In genomic region chr17:56786989-56787482, GRCh38 we compare ENCODE assay signal across 8 cellular contexts.
DNase-seq lines count a peak whose midpoint lies in the region; ATAC-seq and TF ChIP-seq lines count a peak whose summit lies in the region.

No MANE protein-coding gene starts in this region.

- no peaks in the 10 kb centered on the region for H3K36me3 ChIP-seq in SU-DHL-6 (ENCODE audit: low read length)

- H4K20me1 ChIP-seq in SU-DHL-6 (ENCODE audit: low read depth, low read length) = no peaks in the 10 kb centered on the region

- ATAC-seq in GM19035 (IDR thresholded peaks at IDR 0.05; ENCODE audit: unreplicated experiment) = peak; percentile 84
- ATAC-seq in HG03342 (IDR thresholded peaks at IDR 0.05; ENCODE audit: unreplicated experiment) = peak; percentile 75

- H3K9me3 ChIP-seq in SU-DHL-6 (ENCODE audit: insufficient read depth, low read length) = no peaks in the 10 kb centered on the region

- peak overlapping the region; percentile 30; the same call in 1 of the 2 replicates for H3K27ac ChIP-seq in 22Rv1
- H3K27ac ChIP-seq in SU-DHL-6 (ENCODE audit: low read depth, low read length) = no peak overlapping the region

- TF ChIP-seq CTCF in 22Rv1 (IDR thresholded peaks at IDR 0.05) (no peak), SU-DHL-6 (IDR thresholded peaks at IDR 0.05; ENCODE audit: insufficient read depth, low read length, poor library complexity, severe bottlenecking) (no peak)

- H2AFZ ChIP-seq in SU-DHL-6 (ENCODE audit: low read depth, low read length, severe bottlenecking) = peak overlapping the region; percentile 14

- no peaks in the 10 kb centered on the region for H3K27me3 ChIP-seq in SU-DHL-6 (ENCODE audit: low read length)

- no peaks in the 10 kb centered on the region for H3K79me2 ChIP-seq in SU-DHL-6 (ENCODE audit: insufficient read depth, low read length)

- H3K9ac ChIP-seq in SU-DHL-6 (ENCODE audit: low read length) = no peak overlapping the region

- DNase-seq in astrocyte of the hippocampus (ENCODE audit: low read depth, low spot score) (peak; percentile 92), non-pigmented ciliary epithelial cell (ENCODE audit: low read depth) (peak; percentile 74), NCI-H446 treated with DMSO at 0.1 percent for 48 hours (lab: John Stamatoyannopoulos, UW) (no peak), DMS114 treated with DMSO at 0.1 percent for 48 hours (lab: John Stamatoyannopoulos, UW; ENCODE audit: unreplicated experiment) (no peak)

- H3F3A ChIP-seq in SU-DHL-6 (ENCODE audit: insufficient read depth) = no peaks in the 10 kb centered on the region

- peak overlapping the region; percentile 9 for H3K4me2 ChIP-seq in SU-DHL-6 (ENCODE audit: low read depth, low read length, poor library complexity, severe bottlenecking)

- H3K9me2 ChIP-seq in SU-DHL-6 (replicated peaks; ENCODE audit: insufficient read depth, low read length) = no peaks in the 10 kb centered on the region

- H3K4me3 ChIP-seq in SU-DHL-6 (ENCODE audit: insufficient read depth, low read length, poor library complexity, severe bottlenecking) = no peak overlapping the region

Comparison
In these comparisons a context has a peak if more than half of its experiments do, and no peak if none do; other contexts are left out.
1. DNase-seq: peak in astrocyte of the hippocampus (single experiment) and non-pigmented ciliary epithelial cell (single experiment); none in NCI-H446 treated with DMSO at 0.1 percent for 48 hours (single experiment) and DMS114 treated with DMSO at 0.1 percent for 48 hours (single experiment).